Comparison of ENCODE assay signal across 14 cellular contexts in the genomic region with DNA sequence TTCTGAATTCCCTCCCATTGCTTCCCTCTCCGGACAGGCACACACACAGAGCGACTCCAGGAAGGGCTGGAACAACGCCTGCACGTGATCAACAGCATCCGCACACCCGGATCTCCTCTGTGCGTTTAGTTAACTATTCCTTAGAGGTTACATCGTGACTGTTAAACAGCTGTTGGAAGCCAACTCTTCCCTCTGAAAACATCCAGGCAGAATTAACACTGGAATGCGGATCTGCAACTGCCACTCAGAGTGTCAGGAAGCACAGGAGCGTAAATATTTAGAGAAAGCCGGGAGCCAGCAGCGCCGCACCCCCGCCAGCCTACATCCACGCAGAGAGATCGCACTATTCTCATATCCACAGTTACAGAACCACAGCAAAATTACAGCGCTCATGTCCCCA. TPM values are rescaled to one million over a fixed set of nuclear protein-coding genes. Genes with fewer than 3 reads are reported as not detected.
A peak's percentile ranks its signal among the peaks of the same experiment; 100 is the strongest.
DNase-seq lines count a peak whose midpoint lies in the region; TF ChIP-seq lines count a peak whose summit lies in the region.
"Had no signal": no experiment of that assay in that cellular context is flagged by ENCODE, and none has a peak within 500 bp of the region (broad histone marks: within the 10 kb centered on the region; RNA-seq: fewer than 3 reads in every experiment).

No MANE protein-coding gene starts in this region.

- H3K4me3 ChIP-seq in choroid plexus epithelial cell (ENCODE audit: low read depth, low read length), result no peak overlapping the region
- no peak overlapping the region for H3K4me3 ChIP-seq in mesendoderm (ENCODE audit: low read length)
- peak overlapping the region; percentile 45 to 67 for H3K4me3 ChIP-seq in stomach smooth muscle (ENCODE audit: low read length in 2 of 2)

- H3K56ac ChIP-seq in mesendoderm (ENCODE audit: low read length), result no peak overlapping the region

- no peaks in the 10 kb centered on the region for H3K9me3 ChIP-seq in stomach smooth muscle (ENCODE audit: control insufficient read depth in 2 of 2, low read length in 2 of 2)

- no peak overlapping the region for H3K4me2 ChIP-seq in mesendoderm (ENCODE audit: low read length)

- TF ChIP-seq CTCF in choroid plexus epithelial cell (conservative IDR thresholded peaks at IDR 0.05; ENCODE audit: low read depth, low read length), result no peak

- H3K36me3 ChIP-seq in mesendoderm (ENCODE audit: control insufficient read depth, insufficient read depth, low read length), result no peaks in the 10 kb centered on the region
- H3K36me3 ChIP-seq in stomach smooth muscle (ENCODE audit: control insufficient read depth in 2 of 2, insufficient read depth in 2 of 2, low read length in 2 of 2), result no peaks in the 10 kb centered on the region

- DNase-seq in NCI-H345 (lab: John Stamatoyannopoulos, UW) (peak; percentile 23), NCI-H345 treated with DMSO at 0.1 percent for 48 hours (lab: John Stamatoyannopoulos, UW; ENCODE audit: unreplicated experiment) (no peak), choroid plexus epithelial cell (ENCODE audit: low read depth) (peak; percentile 7), mesendoderm (peak; percentile 44), NCI-H1930 (lab: John Stamatoyannopoulos, UW) (no peak), mesenteric fat pad (ENCODE audit: low spot score) (no peak)
- no peak for DNase-seq in stimulated activated CD4-positive, alpha-beta T cell treated with anti-CD3 and anti-CD28 coated beads, Interleukin-4, amount 100 ng/mL, for 24 hours
- DNase-seq: activated CD4-positive, alpha-beta memory T cell treated with anti-CD3 and anti-CD28 coated beads for 36 hours; NCI-H1694 treated with DMSO at 0.1 percent for 48 hours; stimulated activated CD4-positive, alpha-beta T cell treated with anti-CD3 and anti-CD28 coated beads, Interleukin-1b, Interleukin-23, amount 100 ng/mL, for 48 hours; stimulated activated naive CD8-positive, alpha-beta T cell treated with anti-CD3 and anti-CD28 coated beads, Interleukin-15, Interleukin-2, amounts not matched to agents 100 U/mL and 50 U/mL, for 24 hours; T-cell had no signal

- no peaks in the 10 kb centered on the region for H3K79me2 ChIP-seq in mesendoderm (ENCODE audit: control insufficient read depth, insufficient read depth, low read length)

- no peak overlapping the region for H2AK5ac ChIP-seq in mesendoderm (ENCODE audit: low read length)

- no peak overlapping the region for H4K8ac ChIP-seq in mesendoderm (ENCODE audit: low read depth, low read length)

- H3K4me1 ChIP-seq in mesendoderm (ENCODE audit: control insufficient read depth, low read depth, low read length) (no peaks in the 10 kb centered on the region), stomach smooth muscle (ENCODE audit: control insufficient read depth, insufficient read depth, low read length) (peaks cover 10% of the 10 kb centered on the region)

- WGBS in mesendoderm (ENCODE audit: extremely low coverage, insufficient coverage, low lambda C conversion rate), result no CpG with 5 or more reads among the region's 17 CpGs

- no peak overlapping the region for H2BK120ac ChIP-seq in mesendoderm (ENCODE audit: low read depth, low read length)

- no peak overlapping the region for H3K4ac ChIP-seq in mesendoderm (ENCODE audit: low read depth, low read length)

- H3K18ac ChIP-seq in mesendoderm (ENCODE audit: low read length), result no peak overlapping the region

- H3K27ac ChIP-seq in mesendoderm (ENCODE audit: low read depth, low read length), result no peak overlapping the region
- H3K27ac ChIP-seq in stomach smooth muscle (ENCODE audit: low read length), result no peak overlapping the region

- H3K79me1 ChIP-seq in mesendoderm (ENCODE audit: low read length), result peaks cover 5% of the 10 kb centered on the region

- H3K27me3 ChIP-seq in mesendoderm (ENCODE audit: insufficient read depth, low read length, poor library complexity) (no peaks in the 10 kb centered on the region), stomach smooth muscle (ENCODE audit: control insufficient read depth in 1 of 2, insufficient read depth in 2 of 2, low read length in 2 of 2) (peaks cover 0 to 2% of the 10 kb centered on the region in 2 donors)

- no peak overlapping the region for H3K23ac ChIP-seq in mesendoderm (ENCODE audit: low read length)

- no peak overlapping the region for H2BK5ac ChIP-seq in mesendoderm (ENCODE audit: low read length)

- no peak overlapping the region for H4K5ac ChIP-seq in mesendoderm (ENCODE audit: low read length)

- no peak overlapping the region for H2BK15ac ChIP-seq in mesendoderm (replicated peaks; ENCODE audit: low read depth)

- no peak overlapping the region for H3K9ac ChIP-seq in mesendoderm (ENCODE audit: low read length)
- H3K9ac ChIP-seq in stomach smooth muscle (ENCODE audit: low read length in 2 of 2), result peak overlapping the region; percentile 2 to 51

RNA-seq across cellular contexts. Expression of a gene that starts 46.2 kb away (rescaled TPM):
- 7.5 TPM for polyA plus RNA-seq in mesendoderm (2013, experiment 1 of 2)
- 7.3 TPM for polyA plus RNA-seq in mesendoderm (2013, experiment 2 of 2)
- 2.0 TPM for total RNA-seq in mesenteric fat pad
- total RNA-seq: activated CD4-positive, alpha-beta memory T cell treated with anti-CD3 and anti-CD28 coated beads for 36 hours; activated naive CD4-positive, alpha-beta T cell treated with anti-CD3 and anti-CD28 coated beads, Interleukin-2, amount 50 U/mL, for 72 hours had no signal

Comparison
In these comparisons a context has a peak if more than half of its experiments do, and no peak if none do; other contexts are left out.
1. DNase-seq: peak in NCI-H345 (single experiment), choroid plexus epithelial cell (single experiment) and mesendoderm (single experiment); none in NCI-H345 treated with DMSO at 0.1 percent for 48 hours (single experiment), stimulated activated CD4-positive, alpha-beta T cell treated with anti-CD3 and anti-CD28 coated beads, Interleukin-4, amount 100 ng/mL, for 24 hours (single experiment), NCI-H1930 (0 of 2) and mesenteric fat pad (single experiment).
2. H3K4me3 ChIP-seq: peak in stomach smooth muscle (2 of 2); none in choroid plexus epithelial cell (single experiment) and mesendoderm (single experiment).